In the genomic region with DNA sequence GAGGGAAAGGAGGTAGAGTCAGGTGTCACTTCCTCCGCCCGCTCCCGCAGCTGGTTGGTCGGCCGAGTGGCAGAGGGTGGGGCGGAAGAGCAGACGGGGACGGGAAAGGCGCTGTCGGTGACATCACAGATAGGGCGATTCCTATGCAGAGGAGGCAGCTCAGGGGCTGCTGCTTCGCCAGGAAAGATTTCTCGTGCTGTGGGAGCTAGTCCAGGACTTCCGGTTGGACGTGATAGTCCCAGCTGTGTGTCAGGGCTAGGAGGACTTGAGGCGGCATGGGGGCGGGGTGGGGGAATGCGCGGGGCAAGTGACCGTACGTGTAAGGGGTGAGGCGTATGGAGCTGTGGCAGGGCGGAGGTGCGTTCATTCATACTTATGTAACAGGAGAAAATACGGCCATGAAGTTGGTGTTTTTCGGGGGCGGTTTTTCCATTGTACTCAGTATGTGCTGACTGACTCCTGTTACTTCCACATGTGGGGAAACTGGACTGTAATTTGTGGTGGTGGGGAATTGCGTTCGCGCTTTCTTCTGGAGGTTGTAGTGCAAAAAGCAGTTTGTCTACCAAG, we compare ENCODE assay signal across 8 cellular contexts.
DNase-seq lines count a peak whose midpoint lies in the region; ATAC-seq and TF ChIP-seq lines count a peak whose summit lies in the region.
"Not testable (repeated sequence)": the region's sequence is repeated elsewhere in the genome, so short reads cannot be mapped to it uniquely, and the experiment has no call there.

No MANE protein-coding gene starts in this region.

- ATAC-seq in GM18508 (IDR thresholded peaks at IDR 0.05; ENCODE audit: insufficient read depth, unreplicated experiment) (peak; percentile 61), HG02852 (IDR thresholded peaks at IDR 0.05; ENCODE audit: unreplicated experiment) (peak; percentile 89)

- not testable (repeated sequence) for TF ChIP-seq CTCF in cardiac fibroblast (IDR thresholded peaks at IDR 0.05; ENCODE audit: low read depth, low read length)

- H3K4me3 ChIP-seq in cardiac fibroblast (replicated peaks in 1 of 2; ENCODE audit: low read depth in 2 of 2, low read length in 2 of 2) (peak overlapping the region; percentile 28 to 30), iPS DF 6.9 (ENCODE audit: low read length) (peak overlapping the region; percentile 30; the same call in 1 of the 2 replicates), urinary bladder (ENCODE audit: low read depth, low read length) (peak overlapping the region; percentile 9)

- H3K27ac ChIP-seq in iPS DF 6.9 (ENCODE audit: low read length); urinary bladder (ENCODE audit: low read depth): not testable (repeated sequence)

- H3K36me3 ChIP-seq in iPS DF 6.9 (ENCODE audit: control insufficient read depth, insufficient read depth, low read length); urinary bladder (ENCODE audit: insufficient read depth): not testable (repeated sequence)

- H3K4me1 ChIP-seq in iPS DF 6.9 (ENCODE audit: control insufficient read depth, insufficient read depth, low read length); urinary bladder (ENCODE audit: insufficient read depth): not testable (repeated sequence)

- DNase-seq in NCI-H2227 (lab: John Stamatoyannopoulos, UW; ENCODE audit: unreplicated experiment) (peak; percentile 37), cardiac fibroblast (ENCODE audit: low read depth in 2 of 2) (peak; percentile 57 to 75), iPS DF 6.9 (ENCODE audit: low read depth, low spot score) (peak; percentile 1), pons (ENCODE audit: low spot score) (peak; percentile 65)
- peak; percentile 40 for DNase-seq in activated CD4-positive, alpha-beta T cell treated with anti-CD3 and anti-CD28 coated beads, Interleukin-2, amount 50 U/mL, for 1 hour

- WGBS in iPS DF 6.9 (ENCODE audit: insufficient coverage, insufficient read length) = no CpG with 5 or more reads among the region's 30 CpGs
- WGBS in urinary bladder = 13% methylated on average over 20 of the region's 30 CpGs

- not testable (repeated sequence) for H3K27me3 ChIP-seq in iPS DF 6.9 (ENCODE audit: control insufficient read depth, insufficient read depth, low read length)

- H3K9me3 ChIP-seq in iPS DF 6.9 (ENCODE audit: control insufficient read depth, insufficient read depth, low read length) = not testable (repeated sequence)

Comparison
In these comparisons a context has a peak if more than half of its experiments do, and no peak if none do; other contexts are left out.
1. DNase-seq: peak in every context shown above with its lines; median percentile 66 in cardiac fibroblast; 65 in pons; 40 in activated CD4-positive, alpha-beta T cell treated with anti-CD3 and anti-CD28 coated beads, Interleukin-2, amount 50 U/mL, for 1 hour; 37 in NCI-H2227; 1 in iPS DF 6.9.